ENCODE assay signal across 1 cellular context in genomic region chr4:138241281-138242075, GRCh38.
TF ChIP-seq lines count a peak whose summit lies in the region.

No MANE protein-coding gene starts in this region.

TF ChIP-seq in WTC11, 78 proteins besides CTCF, POLR2A, EP300 and RAD21 (continued from another document):
- no peak for TF ChIP-seq CDX4 (CRISPR knock-in tag; IDR thresholded peaks at IDR 0.05; ENCODE audit: borderline replicate concordance)
- TF ChIP-seq, protein P1, sequence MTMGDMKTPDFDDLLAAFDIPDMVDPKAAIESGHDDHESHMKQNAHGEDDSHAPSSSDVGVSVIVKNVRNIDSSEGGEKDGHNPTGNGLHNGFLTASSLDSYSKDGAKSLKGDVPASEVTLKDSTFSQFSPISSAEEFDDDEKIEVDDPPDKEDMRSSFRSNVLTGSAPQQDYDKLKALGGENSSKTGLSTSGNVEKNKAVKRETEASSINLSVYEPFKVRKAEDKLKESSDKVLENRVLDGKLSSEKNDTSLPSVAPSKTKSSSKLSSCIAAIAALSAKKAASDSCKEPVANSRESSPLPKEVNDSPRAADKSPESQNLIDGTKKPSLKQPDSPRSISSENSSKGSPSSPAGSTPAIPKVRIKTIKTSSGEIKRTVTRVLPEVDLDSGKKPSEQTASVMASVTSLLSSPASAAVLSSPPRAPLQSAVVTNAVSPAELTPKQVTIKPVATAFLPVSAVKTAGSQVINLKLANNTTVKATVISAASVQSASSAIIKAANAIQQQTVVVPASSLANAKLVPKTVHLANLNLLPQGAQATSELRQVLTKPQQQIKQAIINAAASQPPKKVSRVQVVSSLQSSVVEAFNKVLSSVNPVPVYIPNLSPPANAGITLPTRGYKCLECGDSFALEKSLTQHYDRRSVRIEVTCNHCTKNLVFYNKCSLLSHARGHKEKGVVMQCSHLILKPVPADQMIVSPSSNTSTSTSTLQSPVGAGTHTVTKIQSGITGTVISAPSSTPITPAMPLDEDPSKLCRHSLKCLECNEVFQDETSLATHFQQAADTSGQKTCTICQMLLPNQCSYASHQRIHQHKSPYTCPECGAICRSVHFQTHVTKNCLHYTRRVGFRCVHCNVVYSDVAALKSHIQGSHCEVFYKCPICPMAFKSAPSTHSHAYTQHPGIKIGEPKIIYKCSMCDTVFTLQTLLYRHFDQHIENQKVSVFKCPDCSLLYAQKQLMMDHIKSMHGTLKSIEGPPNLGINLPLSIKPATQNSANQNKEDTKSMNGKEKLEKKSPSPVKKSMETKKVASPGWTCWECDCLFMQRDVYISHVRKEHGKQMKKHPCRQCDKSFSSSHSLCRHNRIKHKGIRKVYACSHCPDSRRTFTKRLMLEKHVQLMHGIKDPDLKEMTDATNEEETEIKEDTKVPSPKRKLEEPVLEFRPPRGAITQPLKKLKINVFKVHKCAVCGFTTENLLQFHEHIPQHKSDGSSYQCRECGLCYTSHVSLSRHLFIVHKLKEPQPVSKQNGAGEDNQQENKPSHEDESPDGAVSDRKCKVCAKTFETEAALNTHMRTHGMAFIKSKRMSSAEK (CRISPR knock-in tag; IDR thresholded peaks at IDR 0.05; ENCODE audit: borderline replicate concordance): peak; percentile 15; the same call in 1 of the 2 replicates
- no peak for TF ChIP-seq ZBTB43 (CRISPR knock-in tag; IDR thresholded peaks at IDR 0.05)
- TF ChIP-seq ZNF416 (CRISPR knock-in tag; IDR thresholded peaks at IDR 0.05): no peak
- no peak for TF ChIP-seq GTF2I (CRISPR knock-in tag; conservative IDR thresholded peaks at IDR 0.05)
- TF ChIP-seq TEAD1 (CRISPR knock-in tag; IDR thresholded peaks at IDR 0.05): no peak
- TF ChIP-seq ZNF232 (CRISPR knock-in tag; IDR thresholded peaks at IDR 0.05): no peak
- no peak for TF ChIP-seq NFATC4 (CRISPR knock-in tag; IDR thresholded peaks at IDR 0.05)
- TF ChIP-seq, protein P2, sequence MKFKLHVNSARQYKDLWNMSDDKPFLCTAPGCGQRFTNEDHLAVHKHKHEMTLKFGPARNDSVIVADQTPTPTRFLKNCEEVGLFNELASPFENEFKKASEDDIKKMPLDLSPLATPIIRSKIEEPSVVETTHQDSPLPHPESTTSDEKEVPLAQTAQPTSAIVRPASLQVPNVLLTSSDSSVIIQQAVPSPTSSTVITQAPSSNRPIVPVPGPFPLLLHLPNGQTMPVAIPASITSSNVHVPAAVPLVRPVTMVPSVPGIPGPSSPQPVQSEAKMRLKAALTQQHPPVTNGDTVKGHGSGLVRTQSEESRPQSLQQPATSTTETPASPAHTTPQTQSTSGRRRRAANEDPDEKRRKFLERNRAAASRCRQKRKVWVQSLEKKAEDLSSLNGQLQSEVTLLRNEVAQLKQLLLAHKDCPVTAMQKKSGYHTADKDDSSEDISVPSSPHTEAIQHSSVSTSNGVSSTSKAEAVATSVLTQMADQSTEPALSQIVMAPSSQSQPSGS (CRISPR knock-in tag; IDR thresholded peaks at IDR 0.05; ENCODE audit: borderline replicate concordance, low read depth): no peak
- no peak for TF ChIP-seq ZNF138 (CRISPR knock-in tag; conservative IDR thresholded peaks at IDR 0.05)
- no peak for TF ChIP-seq RORB (CRISPR knock-in tag; IDR thresholded peaks at IDR 0.05)
- TF ChIP-seq SOX15 (CRISPR knock-in tag; IDR thresholded peaks at IDR 0.05): no peak
- no peak for TF ChIP-seq ATF1 (CRISPR knock-in tag; IDR thresholded peaks at IDR 0.05)
